Comparison of ENCODE assay signal across 8 cellular contexts in the genomic region with DNA sequence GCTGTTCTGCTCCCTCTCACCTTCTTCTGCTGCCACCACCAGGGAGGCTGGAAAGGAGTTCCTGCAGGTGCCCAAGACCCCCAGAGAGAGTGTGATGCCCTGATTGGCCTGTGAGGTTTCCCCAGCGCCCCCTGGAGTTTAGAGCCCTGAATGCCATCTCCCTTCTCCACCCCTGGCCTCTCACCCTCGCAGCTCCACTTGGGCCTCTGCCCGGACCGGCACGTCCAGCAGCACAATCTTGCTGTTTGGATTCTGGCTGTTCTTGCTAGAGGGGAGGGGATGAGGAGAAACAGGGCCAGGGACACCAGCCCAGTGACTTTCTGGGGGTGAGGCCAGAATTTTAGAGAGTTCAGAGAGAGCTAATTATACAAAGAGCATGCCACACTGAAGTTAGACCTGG. TPM values are rescaled to one million over a fixed set of nuclear protein-coding genes. Genes with fewer than 3 reads are reported as not detected.
DNase-seq lines count a peak whose midpoint lies in the region; ATAC-seq and TF ChIP-seq lines count a peak whose summit lies in the region.

No MANE protein-coding gene starts in this region.

- H3K9ac ChIP-seq in ES-I3 (ENCODE audit: low read depth, low read length) = peak overlapping the region; percentile 32; the same call in 1 of the 2 replicates
- H3K9ac ChIP-seq in endodermal cell (ENCODE audit: extremely low read depth, low read length, poor library complexity, severe bottlenecking) = no peak overlapping the region

- H3K4me1 ChIP-seq in ES-I3 (ENCODE audit: insufficient read depth, low read length) = peaks cover 15% of the 10 kb centered on the region; the same call in 1 of the 2 replicates
- peaks cover 5% of the 10 kb centered on the region for H3K4me1 ChIP-seq in endodermal cell (ENCODE audit: control insufficient read depth, insufficient read depth, low read length)
- no peaks in the 10 kb centered on the region for H3K4me1 ChIP-seq in prostate gland (replicated peaks)

- H3K9me3 Mint-ChIP-seq in endodermal cell (no peaks in the 10 kb centered on the region), nephron progenitor cell (no peaks in the 10 kb centered on the region)

- no peaks in the 10 kb centered on the region for H3K36me3 ChIP-seq in ES-I3 (ENCODE audit: insufficient read depth, low read length)
- H3K36me3 ChIP-seq in MG63 = no peaks in the 10 kb centered on the region
- H3K36me3 ChIP-seq in endodermal cell (ENCODE audit: control insufficient read depth, insufficient read depth, low read length) = no peaks in the 10 kb centered on the region
- no peaks in the 10 kb centered on the region for H3K36me3 ChIP-seq in prostate gland

- H3K27ac ChIP-seq in endodermal cell (ENCODE audit: low read depth, low read length) (no peak overlapping the region), prostate gland (no peak overlapping the region)

- H3K27me3 ChIP-seq in MG63 = no peaks in the 10 kb centered on the region
- no peaks in the 10 kb centered on the region for H3K27me3 ChIP-seq in endodermal cell (ENCODE audit: control insufficient read depth, insufficient read depth, low read length, poor library complexity, severe bottlenecking)
- no peaks in the 10 kb centered on the region for H3K27me3 ChIP-seq in prostate gland (replicated peaks; ENCODE audit: insufficient read depth)

- no peak for TF ChIP-seq POLR2A in prostate gland (IDR thresholded peaks at IDR 0.05)

- no peak overlapping the region for H3K4me3 ChIP-seq in MG63
- H3K4me3 ChIP-seq in endodermal cell (ENCODE audit: low read length) = no peak overlapping the region
- no peak overlapping the region for H3K4me3 ChIP-seq in prostate gland

- no peaks in the 10 kb centered on the region for H3K9me3 ChIP-seq in ES-I3 (ENCODE audit: control insufficient read depth, insufficient read depth, low read length)
- no peaks in the 10 kb centered on the region for H3K9me3 ChIP-seq in MG63
- H3K9me3 ChIP-seq in endodermal cell (ENCODE audit: control insufficient read depth, low read length) = no peaks in the 10 kb centered on the region
- H3K9me3 ChIP-seq in prostate gland = no peaks in the 10 kb centered on the region

- TF ChIP-seq CTCF in endodermal cell (conservative IDR thresholded peaks at IDR 0.05) = peak; percentile 80
- peak; percentile 43 for TF ChIP-seq CTCF in nephron progenitor cell (IDR thresholded peaks at IDR 0.05)
- TF ChIP-seq CTCF in prostate gland (IDR thresholded peaks at IDR 0.05) = no peak

- H3K36me3 Mint-ChIP-seq in endodermal cell (ENCODE audit: low read depth) (no peaks in the 10 kb centered on the region), nephron progenitor cell (ENCODE audit: low read depth) (no peaks in the 10 kb centered on the region)

- H3K27me3 Mint-ChIP-seq in endodermal cell (ENCODE audit: insufficient read depth) (peaks cover 13% of the 10 kb centered on the region), nephron progenitor cell (ENCODE audit: low read depth, poor library complexity) (peaks cover 13% of the 10 kb centered on the region)

- H3K4me1 Mint-ChIP-seq in endodermal cell (peaks cover 8% of the 10 kb centered on the region), nephron progenitor cell (peaks cover 27% of the 10 kb centered on the region)

- H3K27ac Mint-ChIP-seq in endodermal cell (peak overlapping the region; percentile 55), nephron progenitor cell (no peak overlapping the region)

- H3K4me3 Mint-ChIP-seq in endodermal cell = no peak overlapping the region
- H3K4me3 Mint-ChIP-seq in nephron progenitor cell = no peak overlapping the region

- 67% methylated on average over 5 of the region's 5 CpGs; no CpG with 5 or more reads in 1 of the 2 experiments for WGBS in endodermal cell (ENCODE audit: insufficient coverage in 1 of 2, insufficient read length in 1 of 2), 2 experiments
- WGBS in prostate gland = 15% methylated on average over 5 of the region's 5 CpGs

- intact Hi-C loops in prostate gland (cut with DNase I) = no loop called here

- ATAC-seq in HG03439 (IDR thresholded peaks at IDR 0.05; ENCODE audit: unreplicated experiment) (no peak), GM21447 (IDR thresholded peaks at IDR 0.05; ENCODE audit: unreplicated experiment) (no peak)

- peak; percentile 56 for DNase-seq in MG63
- DNase-seq in endodermal cell = peak; percentile 95
- peak; percentile 47 for DNase-seq in nephron progenitor cell
- no peak for DNase-seq in SHP77 treated with DMSO at 0.1 percent for 48 hours (lab: John Stamatoyannopoulos, UW)
- no peak for DNase-seq in prostate gland (ENCODE audit: low spot score)

RNA-seq across cellular contexts. Expression of a gene that starts 12.5 kb away (rescaled TPM):
- total RNA-seq in MG63 (2014; rRNA removed; shearing (Covaris generic); ENCODE audit: low replicate concordance) = 2.1 and 9.3 TPM in 2 replicates
- total RNA-seq in endodermal cell (10 to 100 TPM; 45.7 to 51.9 TPM), prostate gland (1 to 10 TPM; 1.8 to 6.1 TPM)
- 48.1 TPM for polyA plus RNA-seq in endodermal cell (2013, experiment 1 of 2)
- 43.2 TPM for polyA plus RNA-seq in endodermal cell (2013, experiment 2 of 2)

RNA-seq across cellular contexts. Expression of a gene that starts 13.3 kb away (rescaled TPM):
- total RNA-seq in MG63 (2014; rRNA removed; shearing (Covaris generic); ENCODE audit: low replicate concordance) = not detected in 2 replicates
- total RNA-seq in endodermal cell = 1 to 10 TPM; 5.2 to 8.5 TPM
- polyA plus RNA-seq in endodermal cell (2013, experiment 1 of 2) = 12.8 TPM
- polyA plus RNA-seq in endodermal cell (2013, experiment 2 of 2) = 10.6 TPM
- under 1 TPM; 0.27 to 0.68 TPM for total RNA-seq in prostate gland

RNA-seq across cellular contexts. Expression of a gene that starts 31.0 kb away (rescaled TPM):
- total RNA-seq in MG63 (2014; rRNA removed; shearing (Covaris generic); ENCODE audit: low replicate concordance) = 109 and 170 TPM in 2 replicates
- total RNA-seq in endodermal cell (100 to 1,000 TPM; 178 to 205 TPM), prostate gland (100 to 1,000 TPM; 319 to 404 TPM)
- 96.8 TPM for polyA plus RNA-seq in endodermal cell (2013, experiment 1 of 2)
- 86.7 TPM for polyA plus RNA-seq in endodermal cell (2013, experiment 2 of 2)

RNA-seq across cellular contexts. Expression of a gene that starts 51.5 kb away (rescaled TPM):
- 142 and 155 TPM in 2 replicates for total RNA-seq in MG63 (2014; rRNA removed; shearing (Covaris generic); ENCODE audit: low replicate concordance)
- total RNA-seq in endodermal cell (100 to 1,000 TPM; 191 to 201 TPM), prostate gland (100 to 1,000 TPM; 116 to 132 TPM)
- 87.4 TPM for polyA plus RNA-seq in endodermal cell (2013, experiment 1 of 2)
- 82.3 TPM for polyA plus RNA-seq in endodermal cell (2013, experiment 2 of 2)

Comparison
In these comparisons a context has a peak if more than half of its experiments do, and no peak if none do; other contexts are left out.
1. DNase-seq: peak in MG63 (single experiment), endodermal cell (single experiment) and nephron progenitor cell (single experiment); none in SHP77 treated with DMSO at 0.1 percent for 48 hours (single experiment) and prostate gland (single experiment).
2. CTCF ChIP-seq: peak in endodermal cell (single experiment) and nephron progenitor cell (single experiment); none in prostate gland (0 of 4).